In genomic region chr6:66854014-66854413, GRCh38 we compare ENCODE assay signal across 8 cellular contexts.
"Had no signal": no experiment of that assay in that cellular context is flagged by ENCODE, and none has a peak within 500 bp of the region (broad histone marks: within the 10 kb centered on the region; RNA-seq: fewer than 3 reads in every experiment).

No MANE protein-coding gene starts in this region.

- H3K4me3 ChIP-seq: GM12878 had no signal

- ATAC-seq: GM12878 had no signal

- FAIRE-seq: G401.6, GM12878, GM12891, GM12892, GM18507, GM19239 had no signal

- DNase-seq: GDM1, GF-D8 had no signal
